ENCODE assay signal across 7 cellular contexts in the genomic region with DNA sequence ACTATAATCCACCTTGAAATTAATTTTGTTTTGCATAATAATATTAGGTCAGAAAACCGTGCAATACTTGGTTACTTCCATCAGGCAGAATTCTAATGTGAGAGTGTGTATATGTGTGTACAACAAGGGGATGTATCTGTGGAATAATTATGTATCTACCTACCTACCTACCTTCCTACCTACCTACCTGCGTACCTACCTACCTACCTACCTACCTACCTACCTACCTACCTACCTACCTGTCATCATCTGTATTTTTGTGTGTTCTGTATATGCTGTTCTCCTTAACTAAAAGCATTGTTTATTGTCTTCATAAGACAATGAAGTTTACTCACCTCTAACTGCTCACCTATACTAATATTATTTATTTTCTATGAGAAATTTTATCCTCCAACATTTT.
"Had no signal": no experiment of that assay in that cellular context is flagged by ENCODE, and none has a peak within 500 bp of the region (broad histone marks: within the 10 kb centered on the region; RNA-seq: fewer than 3 reads in every experiment).

No MANE protein-coding gene starts in this region.

- H3K27ac ChIP-seq: HL-60 had no signal

- H3K4me3 Mint-ChIP-seq: GM23338, H9, HFFc6, IgD-negative memory B cell had no signal

- H3K27me3 Mint-ChIP-seq: IgD-negative memory B cell had no signal

- H3K27ac Mint-ChIP-seq: GM23338, H9, HFFc6, IgD-negative memory B cell had no signal

- H3K4me2 ChIP-seq: GM23338 had no signal

- H3K9me3 Mint-ChIP-seq: GM23338, H9, HFFc6, IgD-negative memory B cell had no signal

- ATAC-seq: GM23338, HepG2 had no signal

- DNase-seq: H9, HCEC 1CT, HFFc6 had no signal

- H3K4me3 ChIP-seq: GM23338 had no signal

- H3K4me1 Mint-ChIP-seq: IgD-negative memory B cell had no signal

- H3K36me3 Mint-ChIP-seq: IgD-negative memory B cell had no signal

- H2AFZ ChIP-seq: GM23338 had no signal
